Comparison of ENCODE assay signal across 9 cellular contexts in the genomic region with DNA sequence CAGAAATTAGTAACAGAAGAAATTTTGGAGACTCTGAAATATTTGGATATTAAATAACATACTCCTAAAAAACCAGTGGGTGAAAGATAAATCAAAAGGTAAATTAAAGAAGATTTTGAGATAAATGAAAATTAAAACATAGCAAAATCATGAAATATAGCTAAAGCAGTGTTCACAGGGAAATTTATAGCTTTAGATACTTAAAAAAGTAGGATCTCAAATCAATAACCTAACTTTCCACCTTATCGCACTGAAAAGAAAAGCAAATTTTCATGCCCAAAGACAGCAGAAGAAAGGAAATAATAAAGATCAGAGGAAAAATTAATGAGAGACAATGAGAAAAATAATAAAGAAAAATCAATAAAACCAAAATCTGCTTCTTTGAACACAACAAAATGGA.
"Had no signal": no experiment of that assay in that cellular context is flagged by ENCODE, and none has a peak within 500 bp of the region (broad histone marks: within the 10 kb centered on the region; RNA-seq: fewer than 3 reads in every experiment).

No MANE protein-coding gene starts in this region.

- H3K9me3 ChIP-seq: HAP-1 had no signal

- DNase-seq: GM23248, GOT3, H7, H9, HCEC 1CT, HFFc6 had no signal

- H3K4me2 ChIP-seq: GM23338 had no signal

- H2AFZ ChIP-seq: GM23248, GM23338 had no signal

- ATAC-seq: GM23338, HCT116 had no signal

- H3K36me3 ChIP-seq: HAP-1 had no signal

- H3K4me3 ChIP-seq: GM23248, GM23338, HAP-1 had no signal

- H3K27ac ChIP-seq: GM23248 had no signal

- H3K9ac ChIP-seq: GM23248 had no signal
